ENCODE assay signal across 2 cellular contexts in the genomic region with DNA sequence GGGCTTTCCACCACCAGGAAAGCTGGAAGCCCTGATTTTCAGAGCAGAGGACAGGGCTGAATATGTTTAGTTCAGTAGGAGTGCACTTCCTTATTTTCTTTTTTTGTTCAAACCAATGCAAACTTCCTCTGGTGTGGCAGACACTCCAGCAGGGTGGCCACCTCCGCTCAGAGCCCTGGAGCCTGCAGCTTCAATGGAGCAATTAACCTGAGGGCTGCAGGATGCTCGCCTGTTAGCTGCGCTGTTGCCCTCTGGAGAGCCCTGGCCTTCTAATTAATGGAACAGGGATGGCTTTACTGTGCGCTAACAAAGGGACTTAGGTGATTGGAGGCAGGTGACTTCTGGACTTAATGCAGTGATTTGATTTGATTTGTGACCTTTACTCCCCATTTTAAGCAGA.
TF ChIP-seq lines count a peak whose summit lies in the region.

No MANE protein-coding gene starts in this region.

TF ChIP-seq in K562, 482 proteins besides CTCF, POLR2A, EP300 and RAD21 (continued from another document):
- TF ChIP-seq, protein P1, sequence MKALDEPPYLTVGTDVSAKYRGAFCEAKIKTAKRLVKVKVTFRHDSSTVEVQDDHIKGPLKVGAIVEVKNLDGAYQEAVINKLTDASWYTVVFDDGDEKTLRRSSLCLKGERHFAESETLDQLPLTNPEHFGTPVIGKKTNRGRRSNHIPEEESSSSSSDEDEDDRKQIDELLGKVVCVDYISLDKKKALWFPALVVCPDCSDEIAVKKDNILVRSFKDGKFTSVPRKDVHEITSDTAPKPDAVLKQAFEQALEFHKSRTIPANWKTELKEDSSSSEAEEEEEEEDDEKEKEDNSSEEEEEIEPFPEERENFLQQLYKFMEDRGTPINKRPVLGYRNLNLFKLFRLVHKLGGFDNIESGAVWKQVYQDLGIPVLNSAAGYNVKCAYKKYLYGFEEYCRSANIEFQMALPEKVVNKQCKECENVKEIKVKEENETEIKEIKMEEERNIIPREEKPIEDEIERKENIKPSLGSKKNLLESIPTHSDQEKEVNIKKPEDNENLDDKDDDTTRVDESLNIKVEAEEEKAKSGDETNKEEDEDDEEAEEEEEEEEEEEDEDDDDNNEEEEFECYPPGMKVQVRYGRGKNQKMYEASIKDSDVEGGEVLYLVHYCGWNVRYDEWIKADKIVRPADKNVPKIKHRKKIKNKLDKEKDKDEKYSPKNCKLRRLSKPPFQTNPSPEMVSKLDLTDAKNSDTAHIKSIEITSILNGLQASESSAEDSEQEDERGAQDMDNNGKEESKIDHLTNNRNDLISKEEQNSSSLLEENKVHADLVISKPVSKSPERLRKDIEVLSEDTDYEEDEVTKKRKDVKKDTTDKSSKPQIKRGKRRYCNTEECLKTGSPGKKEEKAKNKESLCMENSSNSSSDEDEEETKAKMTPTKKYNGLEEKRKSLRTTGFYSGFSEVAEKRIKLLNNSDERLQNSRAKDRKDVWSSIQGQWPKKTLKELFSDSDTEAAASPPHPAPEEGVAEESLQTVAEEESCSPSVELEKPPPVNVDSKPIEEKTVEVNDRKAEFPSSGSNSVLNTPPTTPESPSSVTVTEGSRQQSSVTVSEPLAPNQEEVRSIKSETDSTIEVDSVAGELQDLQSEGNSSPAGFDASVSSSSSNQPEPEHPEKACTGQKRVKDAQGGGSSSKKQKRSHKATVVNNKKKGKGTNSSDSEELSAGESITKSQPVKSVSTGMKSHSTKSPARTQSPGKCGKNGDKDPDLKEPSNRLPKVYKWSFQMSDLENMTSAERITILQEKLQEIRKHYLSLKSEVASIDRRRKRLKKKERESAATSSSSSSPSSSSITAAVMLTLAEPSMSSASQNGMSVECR (CRISPR knock-in tag; IDR thresholded peaks at IDR 0.05): no peak
- TF ChIP-seq DNMT1 (IDR thresholded peaks at IDR 0.05): no peak

TF ChIP-seq in neural cell, 6 proteins besides CTCF, POLR2A, EP300 and RAD21 (continued from another document):
- TF ChIP-seq MXI1 (conservative IDR thresholded peaks at IDR 0.05; ENCODE audit: poor library complexity, severe bottlenecking) (no peak), SMC3 (conservative IDR thresholded peaks at IDR 0.05; ENCODE audit: poor library complexity) (no peak), EZH2 (IDR thresholded peaks at IDR 0.05; ENCODE audit: borderline replicate concordance, insufficient read depth, low read length, poor library complexity, severe bottlenecking) (no peak), TAF1 (IDR thresholded peaks at IDR 0.05; ENCODE audit: low read depth) (no peak), POLR2AphosphoS5 (IDR thresholded peaks at IDR 0.05) (no peak)
TF ChIP-seq in neural cell: peak in this region for 0.
